Comparison of ENCODE assay signal across 25 cellular contexts in genomic region chr9:26775405-26775804, GRCh38.
"Had no signal": no experiment of that assay in that cellular context is flagged by ENCODE, and none has a peak within 500 bp of the region (broad histone marks: within the 10 kb centered on the region; RNA-seq: fewer than 3 reads in every experiment).

No MANE protein-coding gene starts in this region.

- ATAC-seq: effector memory CD8-positive, alpha-beta T cell; esophagus mucosa; gastrocnemius medialis; heart right ventricle; left lung; left ventricle myocardium superior; lower lobe of right lung had no signal

- DNase-seq: cortex of kidney; effector CD8-positive, alpha-beta T cell; effector memory CD8-positive, alpha-beta T cell; endodermal cell; erythroblast; esophagus squamous epithelium; foreskin fibroblast; foreskin melanocyte; gastrocnemius medialis; glutamatergic neuron; head of caudate nucleus; heart right ventricle; hypothalamus; immature natural killer cell; islet precursor cell; kidney; kidney glomerular epithelial cell; left lung; left ventricle myocardium superior; lower lobe of right lung; mesenchymal stem cell had no signal

- H3K36me3 ChIP-seq: esophagus squamous epithelium, gastrocnemius medialis, heart right ventricle, left lung, lower lobe of right lung had no signal

- H3K4me3 ChIP-seq: esophagus squamous epithelium, gastrocnemius medialis, heart right ventricle, left lung, lower lobe of right lung had no signal

- H3K27ac ChIP-seq: epithelial cell of prostate, esophagus squamous epithelium, gastrocnemius medialis, heart right ventricle, left lung, lower lobe of right lung had no signal

- H3K4me1 ChIP-seq: esophagus squamous epithelium, gastrocnemius medialis, heart right ventricle, left lung, lower lobe of right lung had no signal

- H3K27me3 ChIP-seq: esophagus squamous epithelium, gastrocnemius medialis, heart right ventricle, left lung had no signal

- H3K9me3 ChIP-seq: esophagus squamous epithelium, gastrocnemius medialis, left lung, lower lobe of right lung had no signal

- FAIRE-seq: colon, endometrium, kidney had no signal
